Comparison of ENCODE assay signal across 1 cellular context in genomic region chr16:72666267-72666666, GRCh38.
TF ChIP-seq lines count a peak whose summit lies in the region.

No MANE protein-coding gene starts in this region.

TF ChIP-seq in HCT116, 20 proteins besides CTCF, POLR2A, EP300 and RAD21 (continued from another document):
- TF ChIP-seq ZBTB33 (IDR thresholded peaks at IDR 0.05; ENCODE audit: extremely low read depth, insufficient replicate concordance, low read length) = no peak
- TF ChIP-seq EGR1 (IDR thresholded peaks at IDR 0.05; ENCODE audit: low read depth) = no peak
- no peak for TF ChIP-seq ELF1 (IDR thresholded peaks at IDR 0.05; ENCODE audit: borderline replicate concordance, low read depth)
- no peak for TF ChIP-seq MAX (IDR thresholded peaks at IDR 0.05)
- no peak for TF ChIP-seq TCF7L2 (IDR thresholded peaks at IDR 0.05; ENCODE audit: borderline replicate concordance, extremely low read depth, insufficient read depth, insufficient read length)
- no peak for TF ChIP-seq ZFX (IDR thresholded peaks at IDR 0.05)
- no peak for TF ChIP-seq POLR2AphosphoS5 (IDR thresholded peaks at IDR 0.05; ENCODE audit: low read depth, low read length)
- TF ChIP-seq REST (IDR thresholded peaks at IDR 0.05; ENCODE audit: low read depth) = no peak
- no peak for TF ChIP-seq EZH2phosphoT487 (IDR thresholded peaks at IDR 0.05; ENCODE audit: borderline replicate concordance)
